In genomic region chr14:100306256-100306505, GRCh38 we compare ENCODE assay signal across 8 cellular contexts. TPM values are rescaled to one million over a fixed set of nuclear protein-coding genes. Genes with fewer than 3 reads are reported as not detected.
DNase-seq lines count a peak whose midpoint lies in the region; ATAC-seq and TF ChIP-seq lines count a peak whose summit lies in the region.

Gene SLC25A29, minus strand, starts transcription at chr14:100306444. Its CDS starts 212 bp downstream, at chr14:100306232.

- peaks cover 11% of the 10 kb centered on the region for H3K4me1 Mint-ChIP-seq in T-helper 17 cell
- peaks cover 24% of the 10 kb centered on the region for H3K4me1 Mint-ChIP-seq in progenitor cell of endocrine pancreas (ENCODE audit: low read depth)

- H3K36me3 Mint-ChIP-seq in T-helper 17 cell (ENCODE audit: low read depth) = no peaks in the 10 kb centered on the region
- peaks cover 6% of the 10 kb centered on the region for H3K36me3 Mint-ChIP-seq in progenitor cell of endocrine pancreas (ENCODE audit: insufficient read depth)

- H3K4me3 Mint-ChIP-seq in T-helper 17 cell (peak within 1 kb of the TSS; percentile 88), progenitor cell of endocrine pancreas (ENCODE audit: low read depth) (peak within 1 kb of the TSS; percentile 91)

- peak within 1 kb of the TSS; percentile 66 for H3K4me3 ChIP-seq in GM12864 (ENCODE audit: low read depth, low read length)

- no peaks in the 10 kb centered on the region for H3K9me3 Mint-ChIP-seq in progenitor cell of endocrine pancreas (ENCODE audit: low read depth)

- H3K9me3 ChIP-seq in T-helper 17 cell (ENCODE audit: control insufficient read depth, low read length, poor library complexity, severe bottlenecking) = no peaks in the 10 kb centered on the region

- no peak for DNase-seq in GM12864 (ENCODE audit: low read depth)
- no peak for DNase-seq in T-helper 17 cell
- no peak for DNase-seq in glomerular endothelial cell (ENCODE audit: extremely low read depth, low read depth, low spot score)
- DNase-seq in progenitor cell of endocrine pancreas (ENCODE audit: low spot score, unreplicated experiment) = no peak
- no peak for DNase-seq in EL
- DNase-seq in stimulated activated CD4-positive, alpha-beta T cell treated with anti-CD3 and anti-CD28 coated beads, Interleukin-2, amount 100 ng/mL, for 24 hours = no peak
- DNase-seq in CD1c-positive myeloid dendritic cell (ENCODE audit: extremely low spot score) = no peak
- DNase-seq in NCI-H146 (lab: John Stamatoyannopoulos, UW) = no peak

- no peaks in the 10 kb centered on the region for H3K27me3 Mint-ChIP-seq in T-helper 17 cell
- H3K27me3 Mint-ChIP-seq in progenitor cell of endocrine pancreas = no peaks in the 10 kb centered on the region

- no peak for ATAC-seq in T-helper 17 cell

- TF ChIP-seq CTCF in GM12864 (IDR thresholded peaks at IDR 0.05; ENCODE audit: low read depth, low read length, missing control alignments) = no peak
- TF ChIP-seq CTCF in progenitor cell of endocrine pancreas (IDR thresholded peaks at IDR 0.05; ENCODE audit: unreplicated experiment) = no peak

- H3K27ac Mint-ChIP-seq in T-helper 17 cell = no peak within 1 kb of the TSS
- H3K27ac Mint-ChIP-seq in progenitor cell of endocrine pancreas = peak within 1 kb of the TSS; percentile 96

RNA-seq across cellular contexts. Expression of gene SLC25A29, which starts in this region (rescaled TPM):
- total RNA-seq in T-helper 17 cell = 1 to 10 TPM; 3.7 to 5.9 TPM
- total RNA-seq in glomerular endothelial cell = 119 and 175 TPM in 2 replicates
- 236 and 238 TPM in 2 replicates for total RNA-seq in progenitor cell of endocrine pancreas

Comparison
In these comparisons a context has a peak if more than half of its experiments do, and no peak if none do; other contexts are left out.
1. RNA of gene SLC25A29 (total RNA-seq): 236 to 238 TPM in progenitor cell of endocrine pancreas and 119 to 175 TPM in glomerular endothelial cell; 3.7 to 5.9 TPM in T-helper 17 cell; every median in the first group is over 10 times any median in the second.